In the genomic region with DNA sequence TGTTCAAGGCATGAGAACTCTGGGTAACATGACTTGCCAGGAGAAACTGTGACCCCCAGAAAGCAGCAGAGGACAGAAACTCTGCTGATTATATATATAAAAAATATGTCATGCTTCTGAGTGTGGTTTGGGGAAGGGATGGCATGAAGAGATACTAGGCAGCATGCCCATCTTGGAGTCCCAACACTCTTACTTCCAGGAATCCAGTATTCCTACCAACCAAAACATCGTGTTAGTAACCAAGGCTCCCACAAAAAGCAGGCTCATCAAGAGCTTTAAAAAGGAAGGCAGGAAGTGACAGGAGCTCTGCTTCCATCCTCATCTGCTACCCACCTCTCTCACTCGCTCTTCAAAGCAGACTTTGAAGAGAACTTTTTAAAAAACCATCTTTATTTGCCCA, we compare ENCODE assay signal across 20 cellular contexts. TPM values are rescaled to one million over a fixed set of nuclear protein-coding genes. Genes with fewer than 3 reads are reported as not detected.
DNase-seq lines count a peak whose midpoint lies in the region; FAIRE-seq and TF ChIP-seq lines count a peak whose summit lies in the region.
"Had no signal": no experiment of that assay in that cellular context is flagged by ENCODE, and none has a peak within 500 bp of the region (broad histone marks: within the 10 kb centered on the region; RNA-seq: fewer than 3 reads in every experiment).

No MANE protein-coding gene starts in this region.

- no peak for TF ChIP-seq CTCF in transverse colon (IDR thresholded peaks at IDR 0.05)

- H3K9me3 ChIP-seq in GM23248 (ENCODE audit: low read depth) (no peaks in the 10 kb centered on the region), transverse colon (no peaks in the 10 kb centered on the region)

- no peak overlapping the region for H3K9ac ChIP-seq in GM23248
- H3K9ac ChIP-seq: BLaER1 treated with 17β-estradiol and CSF1 and Interleukin-3, amounts not matched to agents 10 nM and 100 nM had no signal

- peaks cover 17% of the 10 kb centered on the region for H3F3A ChIP-seq in GM23248 (ENCODE audit: insufficient read depth)

- H3K79me2 ChIP-seq in GM23248 (ENCODE audit: insufficient read depth): no peaks in the 10 kb centered on the region

- no peak overlapping the region for H3K27ac ChIP-seq in GM23248
- no peak overlapping the region for H3K27ac ChIP-seq in transverse colon
- H3K27ac ChIP-seq: BLaER1 treated with 17β-estradiol and CSF1 and Interleukin-3, amounts not matched to agents 10 nM and 100 nM had no signal

- H3K36me3 ChIP-seq in GM23248 (ENCODE audit: low read depth) (no peaks in the 10 kb centered on the region), transverse colon (no peaks in the 10 kb centered on the region)
- H3K36me3 ChIP-seq: BLaER1 treated with 17β-estradiol and CSF1 and Interleukin-3, amounts not matched to agents 10 nM and 100 nM had no signal

- no peak overlapping the region for H3K4me2 ChIP-seq in GM23248 (ENCODE audit: unreplicated experiment)
- H3K4me2 ChIP-seq: BLaER1 treated with 17β-estradiol and CSF1 and Interleukin-3, amounts not matched to agents 10 nM and 100 nM had no signal

- no peaks in the 10 kb centered on the region for H4K20me1 ChIP-seq in GM23248 (ENCODE audit: insufficient read depth)
- H4K20me1 ChIP-seq: BLaER1 treated with 17β-estradiol and CSF1 and Interleukin-3, amounts not matched to agents 10 nM and 100 nM had no signal

- TF ChIP-seq POLR2A in transverse colon (IDR thresholded peaks at IDR 0.05): no peak

- H3K9me2 ChIP-seq in GM23248 (ENCODE audit: insufficient read depth): no peaks in the 10 kb centered on the region

- WGBS in GM23248 (ENCODE audit: low coverage in 1 of 2, low lambda C conversion rate in 2 of 2, missing lambda C conversion rate in 2 of 2), 2 experiments: 41 to 45% methylated on average over 2 of the region's 2 CpGs
- WGBS in transverse colon (ENCODE audit: low coverage in 1 of 2), 2 donors: 29 to 64% methylated on average over 1 to 2 of the region's 2 CpGs

- peaks cover 17% of the 10 kb centered on the region for H3K4me1 ChIP-seq in GM23248 (ENCODE audit: insufficient read depth)
- no peaks in the 10 kb centered on the region for H3K4me1 ChIP-seq in transverse colon

- intact Hi-C loops in transverse colon (cut with DNase I; ENCODE audit: low total_unique reads): no loop called here

- in situ Hi-C loops in GM23248 (cut with MboI) (no loop called here), transverse colon (cut with MboI; ENCODE audit: low pct_ligation_motif_present in 1 of 4, low pct_unique_long_range_greater_than_20kb in 1 of 4, low sequenced_read_pairs in 3 of 4) (no loop called here)

- no peak overlapping the region for H2AFZ ChIP-seq in GM23248

- FAIRE-seq in GM19239 (lab: Jason Lieb, UNC): no peak
- FAIRE-seq: GM12892, GM18507, HepG2 had no signal

- H3K4me3 ChIP-seq in GM23248: no peak overlapping the region
- no peak overlapping the region for H3K4me3 ChIP-seq in transverse colon
- H3K4me3 ChIP-seq: BLaER1 treated with 17β-estradiol and CSF1 and Interleukin-3, amounts not matched to agents 10 nM and 100 nM had no signal

- no peaks in the 10 kb centered on the region for H3K27me3 ChIP-seq in GM23248 (replicated peaks; ENCODE audit: insufficient read depth)
- H3K27me3 ChIP-seq in transverse colon: no peaks in the 10 kb centered on the region
- H3K27me3 ChIP-seq: BLaER1 treated with 17β-estradiol and CSF1 and Interleukin-3, amounts not matched to agents 10 nM and 100 nM had no signal

- no peak for TF ChIP-seq EP300 in transverse colon (IDR thresholded peaks at IDR 0.05; ENCODE audit: low read depth)

- peak; percentile 42 for DNase-seq in AG20443 (ENCODE audit: low spot score)
- peak; percentile 46 for DNase-seq in GM23248
- DNase-seq in fibroblast of gingiva (ENCODE audit: low read depth): peak; percentile 11
- no peak for DNase-seq in NCI-H1105 treated with DMSO at 0.1 percent for 48 hours (lab: John Stamatoyannopoulos, UW)
- DNase-seq in GM19239 (ENCODE audit: insufficient read length, low spot score): no peak
- no peak for DNase-seq in AG08396 (ENCODE audit: low spot score)
- no peak for DNase-seq in transverse colon
- DNase-seq: Calu3; CD8-positive, alpha-beta T cell; DMS79 treated with DMSO at 0.1 percent for 48 hours; EL; GOT3; H7; KBM-7 had no signal

RNA-seq across cellular contexts. Expression of gene TWIST2, which starts 31.6 kb away (rescaled TPM):
- 467 and 544 TPM in 2 replicates for total RNA-seq in GM23248 (2014; rRNA removed; shearing (Covaris generic))
- polyA plus RNA-seq in GM23248 (2016; fragmentation: Nextera tagmentation; extraction: Ambion mirVana): 248 and 253 TPM in 2 replicates
- total RNA-seq in transverse colon: 10 to 100 TPM in 3 of 4 donors, 1 to 10 TPM in 1; 6.7 to 59.1 (median 16.8) TPM
- total RNA-seq: B cell; Calu3; CD8-positive, alpha-beta T cell had no signal
- polyA plus RNA-seq: IgD-negative memory B cell had no signal

Comparison
In these comparisons a context has a peak if more than half of its experiments do, and no peak if none do; other contexts are left out.
1. DNase-seq: peak in AG20443 (single experiment), GM23248 (single experiment) and fibroblast of gingiva (single experiment); none in NCI-H1105 treated with DMSO at 0.1 percent for 48 hours (single experiment), GM19239 (single experiment), AG08396 (single experiment) and transverse colon (single experiment).